Comparison of ENCODE assay signal across 8 cellular contexts in the genomic region with DNA sequence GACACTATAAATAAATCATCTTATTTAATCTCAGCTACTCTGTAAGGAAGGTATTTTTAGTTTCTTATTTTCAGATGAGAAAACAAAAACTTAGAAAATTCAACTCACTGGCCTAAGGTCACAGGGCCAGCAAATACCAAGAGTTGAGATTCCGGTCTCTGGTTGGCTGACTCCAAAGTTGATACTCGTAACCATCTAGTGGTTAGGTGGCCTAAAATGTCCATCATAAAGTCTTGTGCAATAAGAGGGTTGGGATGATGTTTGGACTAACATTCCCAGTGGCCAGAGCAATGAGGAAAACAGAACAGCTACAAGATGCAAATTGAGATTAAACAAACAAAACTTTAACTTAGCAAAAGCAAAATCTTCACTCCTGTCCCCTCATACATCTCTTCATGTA.
"Had no signal": no experiment of that assay in that cellular context is flagged by ENCODE, and none has a peak within 500 bp of the region (broad histone marks: within the 10 kb centered on the region; RNA-seq: fewer than 3 reads in every experiment).

No MANE protein-coding gene starts in this region.

- DNase-seq: H9, HCEC 1CT, KBM-7 had no signal

- FAIRE-seq: H1, H54 had no signal

- H3K4me3 ChIP-seq: GM23338 had no signal

- H3K9ac ChIP-seq: KMS-11 had no signal

- ATAC-seq: GM23338 had no signal

- H3K4me2 ChIP-seq: GM23338, KMS-11 had no signal

- H2AFZ ChIP-seq: GM23338 had no signal

- H3K27ac ChIP-seq: HL-60, KMS-11 had no signal
